Comparison of ENCODE assay signal across 8 cellular contexts in genomic region chr6:119078449-119079287, GRCh38.
DNase-seq lines count a peak whose midpoint lies in the region; ATAC-seq lines count a peak whose summit lies in the region.

FAM184A (minus strand) TSS chr6:119078664; CDS start chr6:119078299, 365 bp downstream.

- H3K9me3 Mint-ChIP-seq in central memory CD8-positive, alpha-beta T cell = no peaks in the 10 kb centered on the region

- DNase-seq in NCI-H1436 (lab: John Stamatoyannopoulos, UW) (peak; percentile 61), NCI-H1436 treated with DMSO at 0.1 percent for 48 hours (lab: John Stamatoyannopoulos, UW) (no peak), NCI-H2196 (lab: John Stamatoyannopoulos, UW; ENCODE audit: unreplicated experiment) (peak; percentile 43), kidney glomerular epithelial cell (lab: John Stamatoyannopoulos, UW) (peak; percentile 19)
- peak; percentile 40 for DNase-seq in activated CD4-positive, CD25-positive, alpha-beta regulatory T cell treated with anti-CD3 and anti-CD28 coated beads, Interleukin-2, amount 50 U/mL, for 16 hours (ENCODE audit: low read depth, low spot score)
- DNase-seq in central memory CD8-positive, alpha-beta T cell (ENCODE audit: low spot score in 2 of 2) = peak; percentile 42 to 46
- peak; percentile 34 to 55 for DNase-seq in stimulated activated CD4-positive, alpha-beta T cell treated with anti-CD3 and anti-CD28 coated beads, Interleukin-15, amount 100 ng/mL, for 48 hours (ENCODE audit: low read depth in 2 of 2)

- H3K36me3 Mint-ChIP-seq in central memory CD8-positive, alpha-beta T cell (ENCODE audit: insufficient read depth) = peaks cover 2% of the 10 kb centered on the region

- peak within 1 kb of the TSS; percentile 87 for H3K4me3 Mint-ChIP-seq in central memory CD8-positive, alpha-beta T cell

- no peaks in the 10 kb centered on the region for H3K27me3 Mint-ChIP-seq in central memory CD8-positive, alpha-beta T cell

- H3K27ac Mint-ChIP-seq in central memory CD8-positive, alpha-beta T cell (ENCODE audit: low read depth) = peak within 1 kb of the TSS; percentile 79

- peak; percentile 69 for ATAC-seq in HG02981 (IDR thresholded peaks at IDR 0.05; ENCODE audit: unreplicated experiment)
- peak; percentile 69 for ATAC-seq in central memory CD8-positive, alpha-beta T cell (replicated peaks; ENCODE audit: extremely low read depth, poor library complexity, severe bottlenecking)

- peaks cover 22% of the 10 kb centered on the region for H3K4me1 Mint-ChIP-seq in central memory CD8-positive, alpha-beta T cell
